ENCODE assay signal across 35 cellular contexts in genomic region chr5:179054876-179055275, GRCh38. TPM values are rescaled to one million over a fixed set of nuclear protein-coding genes. Genes with fewer than 3 reads are reported as not detected.
"Had no signal": no experiment of that assay in that cellular context is flagged by ENCODE, and none has a peak within 500 bp of the region (broad histone marks: within the 10 kb centered on the region; RNA-seq: fewer than 3 reads in every experiment).

No MANE protein-coding gene starts in this region.

- H3K4me3 Mint-ChIP-seq: naive B cell; naive thymus-derived CD8-positive, alpha-beta T cell; natural killer cell treated with Interleukin-12 subunit alpha and Interleukin-12 subunit beta and Interleukin-15 and Interleukin-18, amount 100 ng/mL, for 72 hours; nephron progenitor cell; neural crest cell; stimulated activated memory B cell treated with anti-CD40 and anti-IgM and Interleukin-4, amounts not matched to agents 10 μg/mL and 1 μg/mL and 100 μg/mL, for 72 hours; stimulated activated naive CD8-positive, alpha-beta T cell treated with anti-CD3 and anti-CD28 coated beads, Interleukin-15, amount 100 ng/mL, for 72 hours had no signal

- H3K4me1 ChIP-seq: pancreas, psoas muscle, suprapubic skin, testis, tibial artery, transverse colon, uterus had no signal

- H3K27me3 Mint-ChIP-seq: stimulated activated memory B cell treated with anti-CD40 and anti-IgM and Interleukin-4, amounts not matched to agents 10 μg/mL and 1 μg/mL and 100 μg/mL, for 72 hours; stimulated activated naive CD8-positive, alpha-beta T cell treated with anti-CD3 and anti-CD28 coated beads, Interleukin-15, amount 100 ng/mL, for 72 hours had no signal

- H3K4me3 ChIP-seq: pancreas, psoas muscle, skin epidermis, smooth muscle cell, spleen, suprapubic skin, testis, tibial artery, transverse colon, upper lobe of right lung, uterus had no signal

- H3K27ac Mint-ChIP-seq: naive B cell; natural killer cell treated with Interleukin-12 subunit alpha and Interleukin-12 subunit beta and Interleukin-15 and Interleukin-18, amount 100 ng/mL, for 72 hours; nephron progenitor cell; progenitor cell of endocrine pancreas; stimulated activated memory B cell treated with anti-CD40 and anti-IgM and Interleukin-4, amounts not matched to agents 10 μg/mL and 1 μg/mL and 100 μg/mL, for 72 hours; stimulated activated naive CD8-positive, alpha-beta T cell treated with anti-CD3 and anti-CD28 coated beads, Interleukin-15, amount 100 ng/mL, for 72 hours had no signal

- H3K4me1 Mint-ChIP-seq: nephron progenitor cell had no signal

- H3K4me2 ChIP-seq: smooth muscle cell had no signal

- ATAC-seq: naive thymus-derived CD8-positive, alpha-beta T cell; natural killer cell treated with Interleukin-12 subunit alpha and Interleukin-12 subunit beta and Interleukin-15 and Interleukin-18, amount 100 ng/mL, for 72 hours; pancreas; psoas muscle; right cardiac atrium; sciatic nerve; stimulated activated memory B cell treated with anti-CD40 and anti-IgM and Interleukin-4, amounts not matched to agents 10 μg/mL and 1 μg/mL and 100 μg/mL, for 72 hours; stimulated activated naive CD8-positive, alpha-beta T cell treated with anti-CD3 and anti-CD28 coated beads, Interleukin-15, amount 100 ng/mL, for 72 hours; stimulated activated naive CD8-positive, alpha-beta T cell treated with anti-CD3 and anti-CD28 coated beads, Interleukin-15, Interleukin-2, amounts not matched to agents 100 U/mL and 50 U/mL, for 24 hours; upper lobe of right lung had no signal

- DNase-seq: naive B cell; naive thymus-derived CD8-positive, alpha-beta T cell; nephron progenitor cell; nucleus accumbens; pancreas; psoas muscle; right cardiac atrium; spleen; stimulated activated CD4-positive, alpha-beta T cell treated with anti-CD3 and anti-CD28 coated beads, Interleukin-12 subunit alpha, Interleukin-12 subunit beta, amount 100 ng/mL, for 4 hours; stimulated activated CD4-positive, alpha-beta T cell treated with anti-CD3 and anti-CD28 coated beads, Interleukin-1b, Interleukin-23, amount 100 ng/mL, for 48 hours; stimulated activated CD4-positive, alpha-beta T cell treated with anti-CD3 and anti-CD28 coated beads, Interleukin-4, amount 100 ng/mL, for 1 hour; stimulated activated CD4-positive, alpha-beta T cell treated with anti-CD3 and anti-CD28 coated beads, Interleukin-4, amount 100 ng/mL, for 4 hours; stimulated activated CD8-positive, alpha-beta memory T cell treated with anti-CD3 and anti-CD28 coated beads, Interleukin-4, amount 100 ng/mL, for 48 hours; stimulated activated naive CD4-positive, alpha-beta T cell; stimulated activated naive CD8-positive, alpha-beta T cell treated with anti-CD3 and anti-CD28 coated beads, Interleukin-15, amount 100 ng/mL, for 72 hours; stimulated activated naive CD8-positive, alpha-beta T cell treated with anti-CD3 and anti-CD28 coated beads, Interleukin-15, Interleukin-2, amounts not matched to agents 100 U/mL and 50 U/mL, for 24 hours; substantia nigra; testis; tibial artery; transverse colon; upper lobe of right lung; uterus had no signal

- H3K9me3 ChIP-seq: neutrophil, pancreas, testis, tibial artery, transverse colon, upper lobe of right lung, uterus had no signal

- H3K36me3 ChIP-seq: neutrophil, pancreas, spleen, suprapubic skin, tibial artery, transverse colon, upper lobe of right lung, uterus had no signal

- FAIRE-seq: pancreas had no signal

- H3K27me3 ChIP-seq: pancreas, spleen, suprapubic skin, testis, tibial artery, transverse colon, upper lobe of right lung, uterus had no signal

- H3K27ac ChIP-seq: neutrophil, pancreas, psoas muscle, spleen, suprapubic skin, testis, tibial artery, transverse colon, upper lobe of right lung, uterus had no signal

RNA-seq across cellular contexts. Expression of gene GRM6, which starts 59.8 kb away (rescaled TPM):
- total RNA-seq: myocyte; naive thymus-derived CD8-positive, alpha-beta T cell; natural killer cell treated with Interleukin-12 subunit alpha and Interleukin-12 subunit beta and Interleukin-15 and Interleukin-18, amount 100 ng/mL, for 72 hours; neural crest cell; osteoblast; pancreas; progenitor cell of endocrine pancreas; psoas muscle; renal cortical epithelial cell; right cardiac atrium; sciatic nerve; smooth muscle cell; spleen; transverse colon; upper lobe of right lung; urinary bladder; uterus had no signal
- polyA plus RNA-seq: naive thymus-derived CD8-positive, alpha-beta T cell; psoas muscle; smooth muscle cell; spleen; urinary bladder had no signal
